14 cellular contexts compared by ENCODE assay signal in the genomic region with DNA sequence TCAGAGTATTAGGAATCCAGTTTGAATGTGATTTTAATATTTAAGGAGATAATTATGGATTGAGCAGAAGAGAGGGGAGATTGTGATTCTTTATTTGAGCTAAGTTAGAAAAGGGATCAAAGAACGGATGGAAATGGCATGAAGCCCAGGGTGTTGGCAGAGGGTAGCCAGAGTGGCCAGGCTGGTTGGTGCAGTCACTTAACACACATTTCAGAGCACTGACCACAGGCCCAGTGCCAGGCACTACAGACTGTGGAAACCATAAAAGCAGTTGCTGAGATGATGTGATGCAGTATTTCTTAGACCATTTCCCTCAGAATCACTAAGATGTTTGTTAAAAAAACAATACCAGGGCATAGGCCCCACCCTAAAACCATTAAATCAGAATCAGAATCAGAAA.
DNase-seq lines count a peak whose midpoint lies in the region; ATAC-seq lines count a peak whose summit lies in the region.
"Had no signal": no experiment of that assay in that cellular context is flagged by ENCODE, and none has a peak within 500 bp of the region (broad histone marks: within the 10 kb centered on the region; RNA-seq: fewer than 3 reads in every experiment).

No MANE protein-coding gene starts in this region.

- ATAC-seq in esophagus mucosa: peak; percentile 81

- H3K36me3 Mint-ChIP-seq in T-helper 2 cell treated with Interferon-gamma antibody and Interleukin-4, amounts not matched to agents 5 μg/mL and 100 μg/mL, for 36 hours (ENCODE audit: low read depth): peaks cover 39% of the 10 kb centered on the region

- H3K4me3 Mint-ChIP-seq in T-helper 2 cell treated with Interferon-gamma antibody and Interleukin-4, amounts not matched to agents 5 μg/mL and 100 μg/mL, for 36 hours: no peak overlapping the region
- H3K4me3 Mint-ChIP-seq: nephron progenitor cell had no signal

- in situ Hi-C loops in KBM-7 (cut with MboI; ENCODE audit: low pct_unique_long_range_greater_than_20kb, low sequenced_read_pairs): no loop called here

- peaks cover 14% of the 10 kb centered on the region for H3K9me3 Mint-ChIP-seq in T-helper 2 cell treated with Interferon-gamma antibody and Interleukin-4, amounts not matched to agents 5 μg/mL and 100 μg/mL, for 36 hours

- H3K4me1 Mint-ChIP-seq in T-helper 2 cell treated with Interferon-gamma antibody and Interleukin-4, amounts not matched to agents 5 μg/mL and 100 μg/mL, for 36 hours (ENCODE audit: low read depth): peaks cover 4% of the 10 kb centered on the region

- H3K27me3 Mint-ChIP-seq in T-helper 2 cell treated with Interferon-gamma antibody and Interleukin-4, amounts not matched to agents 5 μg/mL and 100 μg/mL, for 36 hours (ENCODE audit: low read depth): no peaks in the 10 kb centered on the region

- peak; percentile 42 for DNase-seq in DMS53 treated with DMSO at 0.1 percent for 48 hours (lab: John Stamatoyannopoulos, UW; ENCODE audit: unreplicated experiment)
- DNase-seq in NCI-H2196 (lab: John Stamatoyannopoulos, UW; ENCODE audit: unreplicated experiment): peak; percentile 55
- peak; percentile 21 for DNase-seq in pons (ENCODE audit: low spot score)
- DNase-seq in KBM-7: no peak
- no peak for DNase-seq in foreskin melanocyte
- no peak for DNase-seq in T-helper 2 cell treated with Interferon-gamma antibody and Interleukin-4, amounts not matched to agents 5 μg/mL and 100 μg/mL, for 36 hours (ENCODE audit: low spot score)
- DNase-seq in amniotic stem cell (lab: John Stamatoyannopoulos, UW): no peak
- DNase-seq: activated CD8-positive, alpha-beta memory T cell treated with anti-CD3 and anti-CD28 coated beads for 24 hours; GF-D8; MM.1S; NCI-H2081; NCI-H69; nephron progenitor cell had no signal

- H3K27ac Mint-ChIP-seq in T-helper 2 cell treated with Interferon-gamma antibody and Interleukin-4, amounts not matched to agents 5 μg/mL and 100 μg/mL, for 36 hours: no peak overlapping the region
- H3K27ac Mint-ChIP-seq: nephron progenitor cell had no signal

Comparison
In these comparisons a context has a peak if more than half of its experiments do, and no peak if none do; other contexts are left out.
1. DNase-seq: peak in DMS53 treated with DMSO at 0.1 percent for 48 hours (single experiment), NCI-H2196 (single experiment) and pons (single experiment); none in KBM-7 (single experiment), foreskin melanocyte (single experiment), T-helper 2 cell treated with Interferon-gamma antibody and Interleukin-4, amounts not matched to agents 5 μg/mL and 100 μg/mL, for 36 hours (single experiment) and amniotic stem cell (single experiment).